ENCODE assay signal across 1 cellular context in the genomic region with DNA sequence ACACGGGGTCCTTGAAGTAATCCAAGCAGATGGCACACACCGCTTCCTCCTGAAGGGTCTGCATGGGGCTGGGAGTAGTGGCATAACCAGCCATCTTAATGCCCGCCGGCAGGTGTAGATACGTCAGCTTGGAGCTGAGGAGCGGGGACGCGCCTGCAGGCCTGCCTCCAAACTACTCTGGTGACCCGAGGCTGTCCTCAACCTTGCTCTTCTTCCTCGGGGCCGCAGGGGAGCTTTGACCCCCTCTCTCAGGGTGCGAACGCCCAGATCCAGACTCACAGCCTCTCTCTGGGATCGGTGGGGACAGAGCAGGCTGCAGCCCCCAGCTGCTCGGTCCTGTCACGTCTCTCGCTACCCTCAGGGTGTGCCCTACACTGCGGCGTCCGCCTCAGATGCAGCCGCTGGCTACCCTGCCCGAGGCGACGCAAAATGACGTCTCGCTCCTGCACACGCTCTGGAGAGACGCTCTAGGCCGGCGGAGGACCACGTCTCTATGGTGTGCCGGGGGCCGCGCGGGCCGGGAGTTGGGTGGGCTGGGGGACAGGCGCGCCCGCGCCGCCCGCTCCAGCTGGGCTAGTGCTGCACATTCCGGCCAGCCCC.
TF ChIP-seq lines count a peak whose summit lies in the region.

Gene TRIM52 (minus strand): TSS at position 424 of the 600 bp plus-strand sequence. CDS start 330 bp downstream, at position 94.

TF ChIP-seq in HEK293, 187 proteins besides CTCF, POLR2A, EP300 and RAD21 (continued from another document):
- TF ChIP-seq INSM2 (tag by site-specific recombination; IDR thresholded peaks at IDR 0.05), result peak; percentile 69
- TF ChIP-seq ZBTB48 (tag by site-specific recombination; IDR thresholded peaks at IDR 0.05), result peak; percentile 68; the same call in 1 of the 2 replicates
- no peak for TF ChIP-seq ZNF747 (tag by site-specific recombination; IDR thresholded peaks at IDR 0.05)
- peak; percentile 51 for TF ChIP-seq ZNF843 (tag by site-specific recombination; IDR thresholded peaks at IDR 0.05)
- TF ChIP-seq REPIN1 (tag by site-specific recombination; IDR thresholded peaks at IDR 0.05; ENCODE audit: low read depth), result peak; percentile 46; the same call in 1 of the 2 replicates
- peak; percentile 64 for TF ChIP-seq KLF1 (tag by site-specific recombination; IDR thresholded peaks at IDR 0.05)
- TF ChIP-seq SP3 (tag by site-specific recombination; IDR thresholded peaks at IDR 0.05), result peak; percentile 59
- TF ChIP-seq, protein P1, sequence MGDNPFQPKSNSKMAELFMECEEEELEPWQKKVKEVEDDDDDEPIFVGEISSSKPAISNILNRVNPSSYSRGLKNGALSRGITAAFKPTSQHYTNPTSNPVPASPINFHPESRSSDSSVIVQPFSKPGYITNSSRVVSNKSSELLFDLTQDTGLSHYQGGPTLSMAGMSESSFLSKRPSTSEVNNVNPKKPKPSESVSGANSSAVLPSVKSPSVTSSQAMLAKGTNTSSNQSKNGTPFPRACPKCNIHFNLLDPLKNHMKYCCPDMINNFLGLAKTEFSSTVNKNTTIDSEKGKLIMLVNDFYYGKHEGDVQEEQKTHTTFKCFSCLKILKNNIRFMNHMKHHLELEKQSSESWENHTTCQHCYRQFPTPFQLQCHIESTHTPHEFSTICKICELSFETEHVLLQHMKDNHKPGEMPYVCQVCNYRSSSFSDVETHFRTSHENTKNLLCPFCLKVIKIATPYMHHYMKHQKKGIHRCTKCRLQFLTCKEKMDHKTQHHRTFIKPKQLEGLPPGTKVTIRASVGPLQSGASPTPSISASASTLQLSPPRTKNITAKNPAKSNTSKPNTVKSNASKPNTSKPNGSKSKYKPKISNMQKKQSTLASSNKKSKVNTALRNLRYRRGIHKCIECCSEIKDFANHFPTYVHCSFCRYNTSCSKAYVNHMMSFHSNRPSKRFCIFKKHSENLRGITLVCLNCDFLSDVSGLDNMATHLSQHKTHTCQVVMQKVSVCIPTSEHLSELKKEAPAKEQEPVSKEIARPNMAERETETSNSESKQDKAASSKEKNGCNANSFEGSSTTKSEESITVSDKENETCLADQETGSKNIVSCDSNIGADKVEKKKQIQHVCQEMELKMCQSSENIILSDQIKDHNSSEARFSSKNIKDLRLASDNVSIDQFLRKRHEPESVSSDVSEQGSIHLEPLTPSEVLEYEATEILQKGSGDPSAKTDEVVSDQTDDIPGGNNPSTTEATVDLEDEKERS (tag by site-specific recombination; IDR thresholded peaks at IDR 0.05), result 0 out of 2 replicates have a peak, but pooled peaks have one; percentile 16
- no peak for TF ChIP-seq ZNF133 (tag by site-specific recombination; IDR thresholded peaks at IDR 0.05)
- TF ChIP-seq ZNF335 (tag by site-specific recombination; conservative IDR thresholded peaks at IDR 0.05), result peak; percentile 91
- peak; percentile 87 for TF ChIP-seq ZSCAN30 (tag by site-specific recombination; IDR thresholded peaks at IDR 0.05)
- TF ChIP-seq, protein P2, sequence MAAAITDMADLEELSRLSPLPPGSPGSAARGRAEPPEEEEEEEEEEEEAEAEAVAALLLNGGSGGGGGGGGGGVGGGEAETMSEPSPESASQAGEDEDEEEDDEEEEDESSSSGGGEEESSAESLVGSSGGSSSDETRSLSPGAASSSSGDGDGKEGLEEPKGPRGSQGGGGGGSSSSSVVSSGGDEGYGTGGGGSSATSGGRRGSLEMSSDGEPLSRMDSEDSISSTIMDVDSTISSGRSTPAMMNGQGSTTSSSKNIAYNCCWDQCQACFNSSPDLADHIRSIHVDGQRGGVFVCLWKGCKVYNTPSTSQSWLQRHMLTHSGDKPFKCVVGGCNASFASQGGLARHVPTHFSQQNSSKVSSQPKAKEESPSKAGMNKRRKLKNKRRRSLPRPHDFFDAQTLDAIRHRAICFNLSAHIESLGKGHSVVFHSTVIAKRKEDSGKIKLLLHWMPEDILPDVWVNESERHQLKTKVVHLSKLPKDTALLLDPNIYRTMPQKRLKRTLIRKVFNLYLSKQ (tag by site-specific recombination; IDR thresholded peaks at IDR 0.05; ENCODE audit: borderline replicate concordance), result no peak
- TF ChIP-seq, protein P3, sequence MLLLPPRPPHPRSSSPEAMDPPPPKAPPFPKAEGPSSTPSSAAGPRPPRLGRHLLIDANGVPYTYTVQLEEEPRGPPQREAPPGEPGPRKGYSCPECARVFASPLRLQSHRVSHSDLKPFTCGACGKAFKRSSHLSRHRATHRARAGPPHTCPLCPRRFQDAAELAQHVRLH (tag by site-specific recombination; IDR thresholded peaks at IDR 0.05), result peak; percentile 98
- TF ChIP-seq KLF8 (tag by site-specific recombination; IDR thresholded peaks at IDR 0.05), result peak; percentile 95
- TF ChIP-seq ZNF837 (tag by site-specific recombination; IDR thresholded peaks at IDR 0.05), result peak; percentile 80; the same call in 1 of the 2 replicates
- peak; percentile 83; the same call in 1 of the 2 replicates for TF ChIP-seq KLF7 (tag by site-specific recombination; IDR thresholded peaks at IDR 0.05; ENCODE audit: borderline replicate concordance)
- TF ChIP-seq MZF1 (tag by site-specific recombination; IDR thresholded peaks at IDR 0.05; ENCODE audit: borderline replicate concordance), result peak; percentile 18; the same call in 1 of the 2 replicates
- peak; percentile 90; the same call in 1 of the 2 replicates for TF ChIP-seq ZSCAN5A (tag by site-specific recombination; IDR thresholded peaks at IDR 0.05)
